In genomic region chr7:114554781-114555537, GRCh38 we compare ENCODE assay signal across 10 cellular contexts.
A peak's percentile ranks its signal among the peaks of the same experiment; 100 is the strongest.
DNase-seq lines count a peak whose midpoint lies in the region; ATAC-seq and TF ChIP-seq lines count a peak whose summit lies in the region.
"Had no signal": no experiment of that assay in that cellular context is flagged by ENCODE, and none has a peak within 500 bp of the region (broad histone marks: within the 10 kb centered on the region; RNA-seq: fewer than 3 reads in every experiment).

No MANE protein-coding gene starts in this region.

- H3K4me1 ChIP-seq in HCT116 (ENCODE audit: control insufficient read depth in 1 of 2, insufficient read depth in 2 of 2, low read length in 2 of 2) (0 out of 4 replicates have a peak, but pooled peaks cover 0 to 5% of the 10 kb centered on the region in 2 experiments), Caco-2 (no peaks in the 10 kb centered on the region)
- H3K4me1 ChIP-seq: adrenal gland had no signal

- H3K9me3 Mint-ChIP-seq in Caco-2 (ENCODE audit: unreplicated experiment) = no peaks in the 10 kb centered on the region

- H3K27ac Mint-ChIP-seq in Caco-2 (ENCODE audit: unreplicated experiment) = no peak overlapping the region

- TF ChIP-seq RAD21 in HCT116 (IDR thresholded peaks at IDR 0.05; ENCODE audit: low read depth) = no peak

- H3K9me3 ChIP-seq in HCT116 (ENCODE audit: control insufficient read depth in 1 of 2, insufficient read depth in 1 of 2, low read depth in 1 of 2, low read length in 2 of 2) = no peaks in the 10 kb centered on the region
- no peaks in the 10 kb centered on the region for H3K9me3 ChIP-seq in Caco-2
- H3K9me3 ChIP-seq: adrenal gland had no signal

- TF ChIP-seq POLR2A in HCT116 (IDR thresholded peaks at IDR 0.05; ENCODE audit: borderline replicate concordance, extremely low read depth, insufficient read depth, insufficient read length) (no peak), NB4 (IDR thresholded peaks at IDR 0.05; ENCODE audit: extremely low read depth, insufficient read length) (no peak)

- BruUV-seq in HCT116 (replicated peaks; lab: Mats Ljungman, UMichigan) (no TSS peak), Caco-2 (replicated peaks; lab: Mats Ljungman, UMichigan) (no TSS peak)

- RAD21 ChIA-PET in HCT116 (lab: Charles Lee; ENCODE audit: low non-redundant PET in 1 of 2, low total read pairs in 2 of 2, uncharacterized antibody in 2 of 2, unreplicated experiment in 2 of 2) = no interaction called here

- H3K27ac ChIP-seq in HCT116 (ENCODE audit: low read depth, low read length) = no peak overlapping the region
- H3K27ac ChIP-seq: adrenal gland had no signal

- DNase-seq in HCT116 (ENCODE audit: low read depth, low spot score) (peak; percentile 23), NB4 (ENCODE audit: low read depth) (peak; percentile 74), fibroblast of villous mesenchyme (ENCODE audit: low read depth) (peak; percentile 34), Caco-2 (no peak), posterior vena cava (ENCODE audit: low spot score) (no peak), NCI-H2196 treated with DMSO at 0.1 percent for 48 hours (lab: John Stamatoyannopoulos, UW; ENCODE audit: unreplicated experiment) (no peak)
- no peak for DNase-seq in stimulated activated CD4-positive, alpha-beta T cell treated with anti-CD3 and anti-CD28 coated beads, Interleukin-12 subunit alpha, Interleukin-12 subunit beta, amount 100 ng/mL, for 4 hours

- H3K9ac ChIP-seq in HCT116 (ENCODE audit: low read length) = no peak overlapping the region

- no peaks in the 10 kb centered on the region for H3K4me1 Mint-ChIP-seq in Caco-2 (ENCODE audit: low read depth, unreplicated experiment)
- H3K4me1 Mint-ChIP-seq: neural crest cell had no signal

- peak overlapping the region; percentile 89 for H2AFZ ChIP-seq in HCT116 (ENCODE audit: low read depth, low read length, poor library complexity, severe bottlenecking)

- H3K36me3 Mint-ChIP-seq in Caco-2 (ENCODE audit: insufficient read depth, unreplicated experiment) = no peaks in the 10 kb centered on the region

- H3K36me3 ChIP-seq in HCT116 (ENCODE audit: control insufficient read depth in 1 of 2, insufficient read depth in 2 of 2, low read length in 2 of 2) (no peaks in the 10 kb centered on the region), Caco-2 (ENCODE audit: control insufficient read depth, insufficient read depth, low read length) (no peaks in the 10 kb centered on the region)
- H3K36me3 ChIP-seq: adrenal gland had no signal

- H3K4me3 ChIP-seq in HCT116 (replicated peaks in 1 of 2; ENCODE audit: low read depth in 1 of 2, low read length in 2 of 2) (no peak overlapping the region), NB4 (ENCODE audit: low read depth, low read length) (no peak overlapping the region), fibroblast of villous mesenchyme (ENCODE audit: low read depth, low read length) (no peak overlapping the region), Caco-2 (ENCODE audit: low read depth, low read length) (no peak overlapping the region)
- H3K4me3 ChIP-seq: adrenal gland had no signal

- H3K27me3 ChIP-seq in HCT116 (ENCODE audit: insufficient read depth, low read length) (no peaks in the 10 kb centered on the region), Caco-2 (replicated peaks; ENCODE audit: control insufficient read depth, insufficient read depth, low read length) (no peaks in the 10 kb centered on the region)
- H3K27me3 ChIP-seq: adrenal gland had no signal

- intact Hi-C loops in HCT116 (cut with micrococcal nuclease) = no loop called here
- intact Hi-C loops in Caco-2 (cut with micrococcal nuclease; ENCODE audit: unreplicated experiment) = no loop called here
- intact Hi-C loops in posterior vena cava (cut with DNase I) = no loop called here

- H3K79me2 ChIP-seq in HCT116 (ENCODE audit: insufficient read depth, low read length) = no peaks in the 10 kb centered on the region

- peaks cover 2% of the 10 kb centered on the region for H3K27me3 Mint-ChIP-seq in Caco-2 (ENCODE audit: insufficient read depth, unreplicated experiment)

- H3K9me2 ChIP-seq in HCT116 (ENCODE audit: insufficient read depth) = no peaks in the 10 kb centered on the region

- CTCF ChIA-PET in HCT116 (lab: Charles Lee) = no interaction called here
- CTCF ChIA-PET in Caco-2 (lab: Charles Lee) = no interaction called here

- POLR2A ChIA-PET in HCT116 (lab: Charles Lee) = interaction anchor here (0.7 kb wide), 1 partner anchor 920 kb away, joined by 3 read pairs; no protein-coding TSS in a partner anchor
- POLR2A ChIA-PET in Caco-2 (lab: Charles Lee) = no interaction called here

- ATAC-seq in GM18499 (IDR thresholded peaks at IDR 0.05; ENCODE audit: insufficient read depth, unreplicated experiment) = peak; percentile 91
- ATAC-seq in HCT116 = peak; percentile 70

- no peak overlapping the region for H3K4me3 Mint-ChIP-seq in Caco-2 (ENCODE audit: unreplicated experiment)
- H3K4me3 Mint-ChIP-seq: neural crest cell had no signal

- TF ChIP-seq CTCF in HCT116 (IDR thresholded peaks at IDR 0.05 in 2 of 3, conservative IDR thresholded peaks at IDR 0.05 in 1 of 3; ENCODE audit: borderline replicate concordance in 1 of 3, insufficient read depth in 1 of 3, low read depth in 2 of 3, low read length in 2 of 3) (no peak), NB4 (IDR thresholded peaks at IDR 0.05; ENCODE audit: low read depth, low read length) (no peak), fibroblast of villous mesenchyme (IDR thresholded peaks at IDR 0.05; ENCODE audit: insufficient read depth, low read depth, low read length) (no peak), Caco-2 (IDR thresholded peaks at IDR 0.05; ENCODE audit: insufficient read depth in 1 of 2, low read depth in 1 of 2, low read length in 1 of 2, severe bottlenecking in 1 of 2, unreplicated experiment in 1 of 2) (no peak)

- peak overlapping the region; percentile 36 for H3K4me2 ChIP-seq in HCT116 (ENCODE audit: low read length)

- H4K20me1 ChIP-seq in HCT116 (ENCODE audit: insufficient read depth) = no peaks in the 10 kb centered on the region

TF ChIP-seq in HCT116, 20 proteins besides CTCF, POLR2A, EP300 and RAD21:
- TF ChIP-seq CBX3 (IDR thresholded peaks at IDR 0.05; ENCODE audit: low read depth) = no peak
- TF ChIP-seq CEBPB (IDR thresholded peaks at IDR 0.05; ENCODE audit: low read depth) = 0 out of 2 replicates have a peak, but pooled peaks have one; percentile 34
- no peak for TF ChIP-seq TCF7L2 (IDR thresholded peaks at IDR 0.05; ENCODE audit: borderline replicate concordance, extremely low read depth, insufficient read depth, insufficient read length)
- no peak for TF ChIP-seq EGR1 (IDR thresholded peaks at IDR 0.05; ENCODE audit: low read depth)
- peak; percentile 29; the same call in 1 of the 2 replicates for TF ChIP-seq MAX (IDR thresholded peaks at IDR 0.05)
- 0 out of 2 replicates have a peak, but pooled peaks have one; percentile 6 for TF ChIP-seq ATF3 (IDR thresholded peaks at IDR 0.05)
- peak; percentile 47; the same call in 1 of the 2 replicates for TF ChIP-seq FOSL1 (IDR thresholded peaks at IDR 0.05; ENCODE audit: low read depth)
- 0 out of 2 replicates have a peak, but pooled peaks have one; percentile 44 for TF ChIP-seq JUND (IDR thresholded peaks at IDR 0.05)
- no peak for TF ChIP-seq SIN3A (IDR thresholded peaks at IDR 0.05; ENCODE audit: low read depth)
- TF ChIP-seq SRF (IDR thresholded peaks at IDR 0.05; ENCODE audit: low read depth) = no peak
- TF ChIP-seq ZFX (IDR thresholded peaks at IDR 0.05) = no peak
- TF ChIP-seq EZH2 (IDR thresholded peaks at IDR 0.05) = no peak

Comparison
In these comparisons a context has a peak if more than half of its experiments do, and no peak if none do; other contexts are left out.
1. DNase-seq: peak in HCT116 (single experiment), NB4 (single experiment) and fibroblast of villous mesenchyme (single experiment); none in stimulated activated CD4-positive, alpha-beta T cell treated with anti-CD3 and anti-CD28 coated beads, Interleukin-12 subunit alpha, Interleukin-12 subunit beta, amount 100 ng/mL, for 4 hours (single experiment), Caco-2 (0 of 2), posterior vena cava (single experiment) and NCI-H2196 treated with DMSO at 0.1 percent for 48 hours (single experiment).